11 cellular contexts compared by ENCODE assay signal in the genomic region with DNA sequence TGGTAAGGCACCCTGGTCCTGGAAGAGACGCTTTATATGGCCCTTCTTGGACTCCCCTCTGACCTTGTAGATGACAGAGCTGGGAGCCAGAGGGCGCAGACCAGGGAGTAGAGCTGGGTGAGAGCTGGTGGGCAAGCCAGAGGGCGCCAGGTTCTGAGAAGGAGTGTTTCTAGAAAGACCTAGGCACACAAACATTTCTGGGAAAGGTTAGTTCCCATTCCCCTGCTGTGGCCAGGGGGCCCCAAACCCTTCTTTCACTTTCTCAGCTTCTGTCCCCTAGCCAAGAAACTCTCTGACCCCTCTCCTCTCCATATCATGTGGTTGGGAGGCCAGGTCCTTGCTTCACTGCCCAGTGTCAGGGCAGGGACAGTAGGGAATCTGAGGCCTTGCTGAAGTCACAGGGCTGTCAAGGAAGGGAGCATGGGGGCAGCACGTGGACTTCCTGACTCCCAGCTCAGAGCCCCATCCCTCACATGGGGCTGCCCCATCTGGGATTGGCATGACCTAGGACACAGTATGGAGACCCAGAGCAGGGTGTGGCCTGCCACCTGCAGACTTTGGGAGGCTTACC. TPM values are rescaled to one million over a fixed set of nuclear protein-coding genes. Genes with fewer than 3 reads are reported as not detected.
A peak's percentile ranks its signal among the peaks of the same experiment; 100 is the strongest.
DNase-seq lines count a peak whose midpoint lies in the region; ATAC-seq, FAIRE-seq and TF ChIP-seq lines count a peak whose summit lies in the region.
"Had no signal": no experiment of that assay in that cellular context is flagged by ENCODE, and none has a peak within 500 bp of the region (broad histone marks: within the 10 kb centered on the region; RNA-seq: fewer than 3 reads in every experiment).

No MANE protein-coding gene starts in this region.

- peak overlapping the region; percentile 61 for H3K27ac ChIP-seq in kidney (ENCODE audit: low read depth in 2 of 2, low read length in 2 of 2)
- no peak overlapping the region for H3K27ac ChIP-seq in prostate gland

- H3K9ac ChIP-seq in kidney (ENCODE audit: low read length in 2 of 2), result peak overlapping the region in 1 of 2 donors; percentile 42

- no peak for TF ChIP-seq POLR2A in prostate gland (IDR thresholded peaks at IDR 0.05)

- no peak for TF ChIP-seq CTCF in kidney (IDR thresholded peaks at IDR 0.05; ENCODE audit: borderline replicate concordance, extremely low read depth, insufficient read depth)
- no peak for TF ChIP-seq CTCF in prostate gland (IDR thresholded peaks at IDR 0.05)

- peak; percentile 7 for ATAC-seq in activated CD4-positive, alpha-beta T cell treated with anti-CD3 and anti-CD28 coated beads for 36 hours
- no peak for ATAC-seq in stimulated activated naive B cell treated with anti-CD40 and anti-IgM and Interleukin-4, amounts not matched to agents 10 μg/mL and 1 μg/mL and 100 μg/mL, for 72 hours (replicated peaks)
- no peak for ATAC-seq in HG03520 (IDR thresholded peaks at IDR 0.05; ENCODE audit: unreplicated experiment)

- CTCF ChIA-PET in activated CD4-positive, alpha-beta T cell treated with anti-CD3 and anti-CD28 coated beads for 36 hours (lab: Charles Lee), result interaction anchor here (0.6 to 19.8 kb wide), 13 partner anchors 8 to 817 kb away, joined by 3 to 647 read pairs (median 5); partner anchors contain the start of genes CISH and MAPKAPK3

- peaks cover 64% of the 10 kb centered on the region for H3K4me1 Mint-ChIP-seq in activated CD4-positive, alpha-beta T cell treated with anti-CD3 and anti-CD28 coated beads for 36 hours
- peaks cover 42 to 59% of the 10 kb centered on the region in 2 donors for H3K4me1 Mint-ChIP-seq in stimulated activated naive B cell treated with anti-CD40 and anti-IgM and Interleukin-4, amounts not matched to agents 10 μg/mL and 1 μg/mL and 100 μg/mL, for 72 hours

- peaks cover under 1 to 5% of the 10 kb centered on the region in 2 donors for H3K36me3 ChIP-seq in kidney (ENCODE audit: control insufficient read depth in 1 of 2, insufficient read depth in 2 of 2, low read length in 2 of 2)
- no peaks in the 10 kb centered on the region for H3K36me3 ChIP-seq in prostate gland

- no peak for FAIRE-seq in kidney (lab: Jason Lieb, UNC)

- H3K4me3 Mint-ChIP-seq in activated CD4-positive, alpha-beta T cell treated with anti-CD3 and anti-CD28 coated beads for 36 hours, result peak overlapping the region; percentile 100
- peak overlapping the region; percentile 29 to 51 for H3K4me3 Mint-ChIP-seq in stimulated activated naive B cell treated with anti-CD40 and anti-IgM and Interleukin-4, amounts not matched to agents 10 μg/mL and 1 μg/mL and 100 μg/mL, for 72 hours

- intact Hi-C loops in activated CD4-positive, alpha-beta T cell treated with anti-CD3 and anti-CD28 coated beads for 36 hours (cut with DNase I, micrococcal nuclease), result loop anchor here (1.0 to 5.0 kb wide), 7 partner anchors 15 to 812 kb away; partner anchors contain the start of genes DOCK3 (in 1 of the 2) and MANF (in 1 of the 2)
- intact Hi-C loops in kidney (cut with DNase I) (loop anchor here (5.0 kb wide), 1 partner anchor 39 kb away; the partner anchor contains the start of gene CISH), prostate gland (cut with DNase I) (loop anchor here (1.0 kb wide), 1 partner anchor 41 kb away; no protein-coding TSS in a partner anchor)

- no peaks in the 10 kb centered on the region for H3K27me3 Mint-ChIP-seq in activated CD4-positive, alpha-beta T cell treated with anti-CD3 and anti-CD28 coated beads for 36 hours
- H3K27me3 Mint-ChIP-seq in stimulated activated naive B cell treated with anti-CD40 and anti-IgM and Interleukin-4, amounts not matched to agents 10 μg/mL and 1 μg/mL and 100 μg/mL, for 72 hours, result no peaks in the 10 kb centered on the region
- H3K27me3 Mint-ChIP-seq: IgD-negative memory B cell had no signal

- no peak overlapping the region for H3K4me3 ChIP-seq in kidney (ENCODE audit: low read length in 2 of 2)
- H3K4me3 ChIP-seq in prostate gland, result no peak overlapping the region

- no peaks in the 10 kb centered on the region for H3K27me3 ChIP-seq in prostate gland (replicated peaks; ENCODE audit: insufficient read depth)

- H3K9me3 Mint-ChIP-seq in activated CD4-positive, alpha-beta T cell treated with anti-CD3 and anti-CD28 coated beads for 36 hours (ENCODE audit: low read depth), result no peaks in the 10 kb centered on the region
- H3K9me3 Mint-ChIP-seq in stimulated activated naive B cell treated with anti-CD40 and anti-IgM and Interleukin-4, amounts not matched to agents 10 μg/mL and 1 μg/mL and 100 μg/mL, for 72 hours, result no peaks in the 10 kb centered on the region
- H3K9me3 Mint-ChIP-seq: IgD-negative memory B cell had no signal

- H3K4me1 ChIP-seq in kidney (ENCODE audit: control insufficient read depth in 1 of 2, insufficient read depth in 1 of 2, low read depth in 1 of 2, low read length in 2 of 2) (peaks cover 23 to 28% of the 10 kb centered on the region in 2 donors), prostate gland (replicated peaks) (no peaks in the 10 kb centered on the region)

- 94% methylated on average over 4 of the region's 4 CpGs for WGBS in prostate gland

- H3K36me3 Mint-ChIP-seq in activated CD4-positive, alpha-beta T cell treated with anti-CD3 and anti-CD28 coated beads for 36 hours (ENCODE audit: low read depth), result peaks cover 83% of the 10 kb centered on the region
- H3K36me3 Mint-ChIP-seq in stimulated activated naive B cell treated with anti-CD40 and anti-IgM and Interleukin-4, amounts not matched to agents 10 μg/mL and 1 μg/mL and 100 μg/mL, for 72 hours, result peaks cover 26 to 53% of the 10 kb centered on the region in 2 donors

- POLR2A ChIA-PET in activated CD4-positive, alpha-beta T cell treated with anti-CD3 and anti-CD28 coated beads for 36 hours (lab: Charles Lee), result interaction anchor here (0.7 to 10.9 kb wide), 4 partner anchors 16 to 222 kb away, joined by 3 to 267 read pairs (median 236); partner anchors contain the start of genes CISH, CYB561D2, MAPKAPK3 and NPRL2

- H3K9me3 ChIP-seq in kidney (ENCODE audit: control insufficient read depth in 1 of 2, low read length in 2 of 2) (no peaks in the 10 kb centered on the region), prostate gland (no peaks in the 10 kb centered on the region)

- H3K27ac Mint-ChIP-seq in activated CD4-positive, alpha-beta T cell treated with anti-CD3 and anti-CD28 coated beads for 36 hours, result peak overlapping the region; percentile 97
- peak overlapping the region; percentile 92 for H3K27ac Mint-ChIP-seq in stimulated activated naive B cell treated with anti-CD40 and anti-IgM and Interleukin-4, amounts not matched to agents 10 μg/mL and 1 μg/mL and 100 μg/mL, for 72 hours

- peak; percentile 74 for DNase-seq in activated CD4-positive, alpha-beta T cell treated with anti-CD3 and anti-CD28 coated beads for 36 hours
- no peak for DNase-seq in activated CD4-positive, alpha-beta T cell treated with anti-CD3 and anti-CD28 coated beads, Interleukin-2, amount 50 U/mL, for 1 hour
- peak; percentile 52 for DNase-seq in activated T-cell treated with anti-CD3 and anti-CD28 coated beads for 48 hours (ENCODE audit: low read depth)
- no peak for DNase-seq in kidney
- DNase-seq in stimulated activated naive B cell treated with anti-CD40 and anti-IgM and Interleukin-4, amounts not matched to agents 10 μg/mL and 1 μg/mL and 100 μg/mL, for 72 hours, result no peak
- no peak for DNase-seq in prostate gland (ENCODE audit: low spot score)
- no peak for DNase-seq in MV-4-11 (lab: John Stamatoyannopoulos, UW)
- DNase-seq: DMS153, NCI-H2081 treated with DMSO at 0.1 percent for 48 hours had no signal

RNA-seq across cellular contexts. Expression of gene HEMK1, which starts 3.6 kb away (rescaled TPM):
- 10 to 100 TPM; 61.6 to 77.7 TPM for total RNA-seq in activated CD4-positive, alpha-beta T cell treated with anti-CD3 and anti-CD28 coated beads for 36 hours
- 25.1 TPM for total RNA-seq in kidney
- polyA plus RNA-seq in kidney (ENCODE audit: insufficient read depth, low read depth, low replicate concordance), result 30.3 TPM
- total RNA-seq in prostate gland, result 10 to 100 TPM in 1 of 2 donors, 1 to 10 TPM in 1; 8.5 to 17.1 TPM

RNA-seq across cellular contexts. Expression of gene C3orf18, which starts 5.3 kb away (rescaled TPM):
- total RNA-seq in activated CD4-positive, alpha-beta T cell treated with anti-CD3 and anti-CD28 coated beads for 36 hours, result 10 to 100 TPM; 31.7 to 31.9 TPM
- total RNA-seq in kidney (6.2 TPM), prostate gland (10 to 100 TPM in 1 of 2 donors, 1 to 10 TPM in 1; 7.5 to 11.0 TPM)
- 14.9 TPM for polyA plus RNA-seq in kidney (ENCODE audit: insufficient read depth, low read depth, low replicate concordance)

RNA-seq across cellular contexts. Expression of gene CISH, which starts 38.7 kb away (rescaled TPM):
- total RNA-seq in activated CD4-positive, alpha-beta T cell treated with anti-CD3 and anti-CD28 coated beads for 36 hours, result 100 to 1,000 TPM; 265 to 269 TPM
- 30.8 TPM for total RNA-seq in kidney
- polyA plus RNA-seq in kidney (ENCODE audit: insufficient read depth, low read depth, low replicate concordance), result 59.4 TPM
- 1 to 10 TPM; 5.1 to 7.6 TPM for total RNA-seq in prostate gland

RNA-seq across cellular contexts. Expression of gene MAPKAPK3, which starts 44.1 kb away (rescaled TPM):
- total RNA-seq in activated CD4-positive, alpha-beta T cell treated with anti-CD3 and anti-CD28 coated beads for 36 hours, result 100 to 1,000 TPM; 178 to 218 TPM
- total RNA-seq in kidney (75.8 TPM), prostate gland (10 to 100 TPM; 33.2 to 52.3 TPM)
- 68.0 TPM for polyA plus RNA-seq in kidney (ENCODE audit: insufficient read depth, low read depth, low replicate concordance)

Comparison
In these comparisons a context has a peak if more than half of its experiments do, and no peak if none do; other contexts are left out.
1. DNase-seq: peak in activated CD4-positive, alpha-beta T cell treated with anti-CD3 and anti-CD28 coated beads for 36 hours (single experiment) and activated T-cell treated with anti-CD3 and anti-CD28 coated beads for 48 hours (single experiment); none in activated CD4-positive, alpha-beta T cell treated with anti-CD3 and anti-CD28 coated beads, Interleukin-2, amount 50 U/mL, for 1 hour (single experiment), kidney (single experiment), stimulated activated naive B cell treated with anti-CD40 and anti-IgM and Interleukin-4, amounts not matched to agents 10 μg/mL and 1 μg/mL and 100 μg/mL, for 72 hours (single experiment), prostate gland (single experiment) and MV-4-11 (single experiment).
2. H3K27ac ChIP-seq: peak in kidney (2 of 2); none in prostate gland (0 of 2).